Comparison of ENCODE assay signal across 9 cellular contexts in the genomic region with DNA sequence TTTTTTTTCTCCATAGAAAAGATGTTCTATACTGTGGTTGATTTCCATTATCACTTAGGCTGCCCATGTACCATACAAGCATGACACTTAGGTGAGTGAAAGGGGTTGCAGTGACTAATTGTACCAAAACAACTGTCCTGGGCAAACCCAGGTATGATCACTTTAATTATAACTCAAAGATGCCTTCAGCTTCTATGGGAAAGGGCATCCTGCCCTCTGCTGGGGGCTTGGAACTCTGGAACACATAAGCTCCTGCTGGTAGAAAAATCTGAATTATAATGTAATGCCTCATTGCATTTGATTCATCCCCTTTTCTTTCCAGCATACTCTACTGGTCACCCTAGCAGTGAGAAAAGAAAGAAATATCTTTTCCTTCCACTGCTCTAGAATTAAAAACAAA.
DNase-seq lines count a peak whose midpoint lies in the region; ATAC-seq and TF ChIP-seq lines count a peak whose summit lies in the region.
"Had no signal": no experiment of that assay in that cellular context is flagged by ENCODE, and none has a peak within 500 bp of the region (broad histone marks: within the 10 kb centered on the region; RNA-seq: fewer than 3 reads in every experiment).

No MANE protein-coding gene starts in this region.

- no peak overlapping the region for H2AFZ ChIP-seq in neuronal stem cell (ENCODE audit: low read length)

- H2BK12ac ChIP-seq in neuronal stem cell (ENCODE audit: low read length), result no peak overlapping the region

- no peak overlapping the region for H3K14ac ChIP-seq in neuronal stem cell (ENCODE audit: low read length)

- H4K91ac ChIP-seq in neuronal stem cell (ENCODE audit: low read depth, low read length, poor library complexity), result no peak overlapping the region

- H3K9me3 Mint-ChIP-seq in CD4-positive, alpha-beta T cell, result no peaks in the 10 kb centered on the region

- H3K4me2 ChIP-seq in neuronal stem cell (ENCODE audit: insufficient read depth, low read length, poor library complexity, severe bottlenecking), result no peak overlapping the region

- H3K79me1 ChIP-seq in neuronal stem cell (ENCODE audit: low read depth, low read length), result no peaks in the 10 kb centered on the region

- H3K27ac ChIP-seq in CD4-positive, alpha-beta T cell (ENCODE audit: low read depth, low read length), result no peak overlapping the region
- H3K27ac ChIP-seq in gastroesophageal sphincter (no peak overlapping the region), tibial artery (peak overlapping the region; percentile 21 to 37), neuronal stem cell (replicated peaks; ENCODE audit: low read length) (no peak overlapping the region)
- H3K27ac ChIP-seq: tibial nerve had no signal

- H3K4me3 Mint-ChIP-seq in CD4-positive, alpha-beta T cell, result no peak overlapping the region

- TF ChIP-seq CTCF in CD4-positive, alpha-beta T cell (IDR thresholded peaks at IDR 0.05), result peak; percentile 17
- TF ChIP-seq CTCF in gastroesophageal sphincter (IDR thresholded peaks at IDR 0.05) (peak in 3 of 4 experiments; percentile 16 to 45 (median 45)), tibial artery (IDR thresholded peaks at IDR 0.05) (peak; percentile 40 to 46)

- no peaks in the 10 kb centered on the region for H3K36me3 Mint-ChIP-seq in CD4-positive, alpha-beta T cell (ENCODE audit: low read depth)

- H3K4me1 ChIP-seq in HAP-1, result peaks cover 46% of the 10 kb centered on the region
- peaks cover 0 to 22% (median under 1%) of the 10 kb centered on the region in 3 donors for H3K4me1 ChIP-seq in gastroesophageal sphincter
- H3K4me1 ChIP-seq in tibial artery, result peaks cover 0 to 32% (median 0%) of the 10 kb centered on the region in 4 donors
- H3K4me1 ChIP-seq in neuronal stem cell (ENCODE audit: control insufficient read depth in 2 of 2, insufficient read depth in 1 of 2, low read depth in 1 of 2, low read length in 2 of 2), result peaks cover 0 to 2% of the 10 kb centered on the region in 2 donors

- H3K4me3 ChIP-seq in HAP-1 (no peak overlapping the region), gastroesophageal sphincter (no peak overlapping the region), tibial artery (no peak overlapping the region), neuronal stem cell (ENCODE audit: low read length in 2 of 2) (no peak overlapping the region)
- H3K4me3 ChIP-seq: tibial nerve had no signal

- no peak overlapping the region for H3K27ac Mint-ChIP-seq in CD4-positive, alpha-beta T cell

- TF ChIP-seq EP300 in gastroesophageal sphincter (IDR thresholded peaks at IDR 0.05), result no peak

- ATAC-seq in CD4-positive, alpha-beta T cell (ENCODE audit: poor library complexity), result no peak
- ATAC-seq in gastroesophageal sphincter (no peak), HG03135 (IDR thresholded peaks at IDR 0.05; ENCODE audit: unreplicated experiment) (no peak)

- H3K27me3 Mint-ChIP-seq in CD4-positive, alpha-beta T cell, result no peaks in the 10 kb centered on the region

- peak in 1 of 10 experiments; percentile 2 for DNase-seq in CD4-positive, alpha-beta T cell
- peak; percentile 40 to 62 for DNase-seq in HAP-1 (ENCODE audit: low spot score in 2 of 2)
- DNase-seq in SW480 (ENCODE audit: low spot score), result peak; percentile 4
- no peak for DNase-seq in tibial artery
- DNase-seq in DMS114 treated with DMSO at 0.1 percent for 48 hours (lab: John Stamatoyannopoulos, UW; ENCODE audit: unreplicated experiment), result no peak
- DNase-seq in neuronal stem cell (ENCODE audit: low spot score), result no peak

- no peak overlapping the region for H3K18ac ChIP-seq in neuronal stem cell (ENCODE audit: low read length)

- H2BK120ac ChIP-seq in neuronal stem cell (ENCODE audit: low read depth, low read length), result no peak overlapping the region

- POLR2A ChIA-PET in CD4-positive, alpha-beta T cell (lab: Charles Lee), result interaction anchor here (1.0 kb wide), 1 partner anchor 17 kb away, joined by 3 read pairs; no protein-coding TSS in a partner anchor

- no peaks in the 10 kb centered on the region for H3K4me1 Mint-ChIP-seq in CD4-positive, alpha-beta T cell (ENCODE audit: low read depth)

- H2BK15ac ChIP-seq in neuronal stem cell (ENCODE audit: low read length), result no peak overlapping the region

- no peak overlapping the region for H2AK5ac ChIP-seq in neuronal stem cell (ENCODE audit: low read depth, low read length)

- no peak overlapping the region for H3K4ac ChIP-seq in neuronal stem cell (ENCODE audit: low read length)

- H3K9me3 ChIP-seq in CD4-positive, alpha-beta T cell (ENCODE audit: control insufficient read depth, low read length), result no peaks in the 10 kb centered on the region
- no peaks in the 10 kb centered on the region for H3K9me3 ChIP-seq in HAP-1
- no peaks in the 10 kb centered on the region for H3K9me3 ChIP-seq in gastroesophageal sphincter
- H3K9me3 ChIP-seq in tibial artery, result no peaks in the 10 kb centered on the region
- H3K9me3 ChIP-seq in neuronal stem cell (replicated peaks in 1 of 2; ENCODE audit: control insufficient read depth in 2 of 2, insufficient read depth in 1 of 2, low read depth in 1 of 2, low read length in 2 of 2), result no peaks in the 10 kb centered on the region
- H3K9me3 ChIP-seq: tibial nerve had no signal

- CTCF ChIA-PET in CD4-positive, alpha-beta T cell (lab: Charles Lee), result no interaction called here

- no peak overlapping the region for H2BK5ac ChIP-seq in neuronal stem cell (ENCODE audit: low read length)

- H4K8ac ChIP-seq in neuronal stem cell (ENCODE audit: low read depth, low read length), result no peak overlapping the region

- H3K36me3 ChIP-seq in HAP-1 (replicated peaks), result no peaks in the 10 kb centered on the region; the same call in 1 of the 2 replicates
- H3K36me3 ChIP-seq in gastroesophageal sphincter, result no peaks in the 10 kb centered on the region
- H3K36me3 ChIP-seq in tibial artery, result no peaks in the 10 kb centered on the region
- no peaks in the 10 kb centered on the region for H3K36me3 ChIP-seq in neuronal stem cell (replicated peaks in 1 of 2; ENCODE audit: control insufficient read depth in 2 of 2, insufficient read depth in 2 of 2, low read length in 2 of 2)
- H3K36me3 ChIP-seq: tibial nerve had no signal

- intact Hi-C loops in CD4-positive, alpha-beta T cell (cut with DNase I, micrococcal nuclease), result loop anchor here in 1 of 2 experiments (5.0 kb wide), 1 partner anchor 174 kb away; no protein-coding TSS in a partner anchor
- intact Hi-C loops in tibial artery (cut with DNase I; ENCODE audit: low total_unique reads), result no loop called here

- no peaks in the 10 kb centered on the region for H3K27me3 ChIP-seq in CD4-positive, alpha-beta T cell (ENCODE audit: control insufficient read depth, insufficient read depth, low read length)
- no peaks in the 10 kb centered on the region for H3K27me3 ChIP-seq in HAP-1 (ENCODE audit: low read depth)
- no peaks in the 10 kb centered on the region for H3K27me3 ChIP-seq in gastroesophageal sphincter
- H3K27me3 ChIP-seq in tibial artery, result no peaks in the 10 kb centered on the region
- no peaks in the 10 kb centered on the region for H3K27me3 ChIP-seq in neuronal stem cell (ENCODE audit: control insufficient read depth in 3 of 3, insufficient read depth in 3 of 3, low read depth in 1 of 3, low read length in 3 of 3)
- H3K27me3 ChIP-seq: tibial nerve had no signal

- in situ Hi-C loops in HAP-1 (cut with MboI; ENCODE audit: low sequenced_read_pairs), result no loop called here

- no peak overlapping the region for H3K23ac ChIP-seq in neuronal stem cell (ENCODE audit: low read depth, low read length, poor library complexity)

- no peak for TF ChIP-seq POLR2A in gastroesophageal sphincter (IDR thresholded peaks at IDR 0.05)

- H3K9ac ChIP-seq in neuronal stem cell (ENCODE audit: low read depth, low read length, poor library complexity), result no peak overlapping the region

Comparison
In these comparisons a context has a peak if more than half of its experiments do, and no peak if none do; other contexts are left out.
1. DNase-seq: peak in HAP-1 (2 of 2) and SW480 (single experiment); none in tibial artery (0 of 2), DMS114 treated with DMSO at 0.1 percent for 48 hours (single experiment) and neuronal stem cell (single experiment).
2. H3K27ac ChIP-seq: peak in tibial artery (2 of 2); none in CD4-positive, alpha-beta T cell (single experiment), gastroesophageal sphincter (0 of 4) and neuronal stem cell (single experiment).
3. Peak in every context shown above with its lines, with median percentiles within 50 percentile points of each other: CTCF ChIP-seq.